ENCODE assay signal across 20 cellular contexts in genomic region chr5:141547488-141547887, GRCh38. TPM values are rescaled to one million over a fixed set of nuclear protein-coding genes. Genes with fewer than 3 reads are reported as not detected.
A peak's percentile ranks its signal among the peaks of the same experiment; 100 is the strongest.
DNase-seq lines count a peak whose midpoint lies in the region; ATAC-seq and TF ChIP-seq lines count a peak whose summit lies in the region.
"Had no signal": no experiment of that assay in that cellular context is flagged by ENCODE, and none has a peak within 500 bp of the region (broad histone marks: within the 10 kb centered on the region; RNA-seq: fewer than 3 reads in every experiment).

No MANE protein-coding gene starts in this region.

- H3K4me3 Mint-ChIP-seq in endothelial cell (ENCODE audit: unreplicated experiment) (peak overlapping the region; percentile 7), natural killer cell (no peak overlapping the region)
- H3K4me3 Mint-ChIP-seq in stimulated activated naive B cell treated with anti-CD40 and anti-IgM and Interleukin-4, amounts not matched to agents 10 μg/mL and 1 μg/mL and 100 μg/mL, for 72 hours: no peak overlapping the region
- H3K4me3 Mint-ChIP-seq: activated naive CD4-positive, alpha-beta T cell treated with anti-CD3 and anti-CD28 coated beads, Interleukin-2, amount 10 ng/mL, durations not matched to agents 7 days and 5 days; stimulated activated memory B cell treated with anti-CD40 and anti-IgM and Interleukin-4, amounts not matched to agents 10 μg/mL and 1 μg/mL and 100 μg/mL, for 72 hours had no signal

- H3K9me3 Mint-ChIP-seq in endothelial cell (ENCODE audit: unreplicated experiment) (no peaks in the 10 kb centered on the region), natural killer cell (peaks cover 2 to 6% of the 10 kb centered on the region in 2 donors)
- H3K9me3 Mint-ChIP-seq in stimulated activated naive B cell treated with anti-CD40 and anti-IgM and Interleukin-4, amounts not matched to agents 10 μg/mL and 1 μg/mL and 100 μg/mL, for 72 hours: peaks cover 6 to 14% of the 10 kb centered on the region in 2 donors

- POLR2A ChIA-PET in OCI-LY7 (lab: Charles Lee): interaction anchor here (0.7 to 1.2 kb wide), 4 partner anchors 12 to 86 kb away, joined by 4 read pairs; no protein-coding TSS in a partner anchor

- CTCF ChIA-PET in OCI-LY7 (lab: Charles Lee; ENCODE audit: unreplicated experiment): interaction anchor here (1.4 kb wide), 1 partner anchor 17 kb away, joined by 3 read pairs; no protein-coding TSS in a partner anchor

- 0 out of 2 replicates have a peak, but pooled peaks cover 6% of the 10 kb centered on the region for H3K9me3 ChIP-seq in OCI-LY7 (ENCODE audit: low read length)

- H3K27ac Mint-ChIP-seq in endothelial cell (ENCODE audit: unreplicated experiment) (no peak overlapping the region), natural killer cell (peak overlapping the region; percentile 7 to 75)
- no peak overlapping the region for H3K27ac Mint-ChIP-seq in stimulated activated naive B cell treated with anti-CD40 and anti-IgM and Interleukin-4, amounts not matched to agents 10 μg/mL and 1 μg/mL and 100 μg/mL, for 72 hours
- H3K27ac Mint-ChIP-seq: activated naive CD4-positive, alpha-beta T cell treated with anti-CD3 and anti-CD28 coated beads, Interleukin-2, amount 10 ng/mL, durations not matched to agents 7 days and 5 days; stimulated activated memory B cell treated with anti-CD40 and anti-IgM and Interleukin-4, amounts not matched to agents 10 μg/mL and 1 μg/mL and 100 μg/mL, for 72 hours had no signal

- DNase-seq in NCI-H748 (lab: John Stamatoyannopoulos, UW; ENCODE audit: unreplicated experiment): peak; percentile 16
- DNase-seq in NCI-H748 treated with DMSO at 0.1 percent for 48 hours (lab: John Stamatoyannopoulos, UW): no peak
- DNase-seq in OCI-LY7 (ENCODE audit: low spot score): peak; percentile 39
- DNase-seq in endothelial cell (ENCODE audit: low spot score): no peak
- no peak for DNase-seq in natural killer cell
- DNase-seq in dedifferentiated amniotic fluid mesenchymal stem cell (ENCODE audit: extremely low spot score): no peak
- no peak for DNase-seq in stimulated activated naive B cell treated with anti-CD40 and anti-IgM and Interleukin-4, amounts not matched to agents 10 μg/mL and 1 μg/mL and 100 μg/mL, for 72 hours
- no peak for DNase-seq in stimulated activated CD4-positive, alpha-beta T cell treated with anti-CD3 and anti-CD28 coated beads, Interleukin-1b, Interleukin-23, amount 100 ng/mL, for 48 hours
- DNase-seq: activated CD4-positive, alpha-beta T cell treated with anti-CD3 and anti-CD28 coated beads, Interleukin-2, amount 50 U/mL, for 1 hour; activated naive CD4-positive, alpha-beta T cell treated with anti-CD3 and anti-CD28 coated beads, Interleukin-2, amount 10 ng/mL, durations not matched to agents 7 days and 5 days; caudate nucleus; H7; islet precursor cell; Karpas-422; NCI-H1105 treated with DMSO at 0.1 percent for 48 hours; NCI-H2171 treated with DMSO at 0.1 percent for 48 hours; stimulated activated CD4-positive, alpha-beta T cell treated with anti-CD3 and anti-CD28 coated beads, Interleukin-12 subunit alpha, Interleukin-12 subunit beta, amount 100 ng/mL, for 4 hours; transverse colon had no signal

- BruUV-seq in OCI-LY7 (replicated peaks; lab: Mats Ljungman, UMichigan): no TSS peak

- peaks cover 3% of the 10 kb centered on the region; the same call in 1 of the 2 replicates for H3K79me2 ChIP-seq in OCI-LY7 (ENCODE audit: insufficient read depth, low read depth, low read length)

- TF ChIP-seq CTCF in OCI-LY7 (conservative IDR thresholded peaks at IDR 0.05; ENCODE audit: low read length): no peak
- TF ChIP-seq CTCF in endothelial cell (IDR thresholded peaks at IDR 0.05; ENCODE audit: unreplicated experiment): no peak
- TF ChIP-seq CTCF in natural killer cell (IDR thresholded peaks at IDR 0.05): no peak

- H2AFZ ChIP-seq in OCI-LY7 (ENCODE audit: low read length): no peak overlapping the region

- no peak overlapping the region for H3K27ac ChIP-seq in OCI-LY7 (ENCODE audit: low read depth, low read length, poor library complexity, severe bottlenecking)
- H3K27ac ChIP-seq: RWPE1, transverse colon had no signal

- no peak overlapping the region for H3K4me2 ChIP-seq in OCI-LY7 (ENCODE audit: low read length)

- H3K4me3 ChIP-seq in OCI-LY7 (ENCODE audit: low read depth, low read length, poor library complexity, severe bottlenecking): no peak overlapping the region
- H3K4me3 ChIP-seq: transverse colon had no signal

- H3K9me2 ChIP-seq in OCI-LY7 (ENCODE audit: insufficient read depth, low read length): no peaks in the 10 kb centered on the region

- no peaks in the 10 kb centered on the region for H4K20me1 ChIP-seq in OCI-LY7 (ENCODE audit: insufficient read depth, low read length)

- no peaks in the 10 kb centered on the region for H3K4me1 Mint-ChIP-seq in endothelial cell (ENCODE audit: unreplicated experiment)
- H3K4me1 Mint-ChIP-seq in natural killer cell: peaks cover 46 to 63% of the 10 kb centered on the region in 2 donors
- H3K4me1 Mint-ChIP-seq in stimulated activated naive B cell treated with anti-CD40 and anti-IgM and Interleukin-4, amounts not matched to agents 10 μg/mL and 1 μg/mL and 100 μg/mL, for 72 hours: peaks cover 5 to 13% of the 10 kb centered on the region in 2 donors
- H3K4me1 Mint-ChIP-seq: activated naive CD4-positive, alpha-beta T cell treated with anti-CD3 and anti-CD28 coated beads, Interleukin-2, amount 10 ng/mL, durations not matched to agents 7 days and 5 days had no signal

- peaks cover 71% of the 10 kb centered on the region for H3K36me3 ChIP-seq in OCI-LY7 (ENCODE audit: insufficient read depth, low read length)

- intact Hi-C loops in OCI-LY7 (cut with micrococcal nuclease; ENCODE audit: unreplicated experiment): no loop called here
- intact Hi-C loops in natural killer cell (cut with micrococcal nuclease): no loop called here

- H3K36me3 Mint-ChIP-seq in endothelial cell (ENCODE audit: low read depth, unreplicated experiment): peaks cover 50% of the 10 kb centered on the region
- peaks cover 14% of the 10 kb centered on the region for H3K36me3 Mint-ChIP-seq in natural killer cell
- peaks cover 54 to 73% of the 10 kb centered on the region in 2 donors for H3K36me3 Mint-ChIP-seq in stimulated activated naive B cell treated with anti-CD40 and anti-IgM and Interleukin-4, amounts not matched to agents 10 μg/mL and 1 μg/mL and 100 μg/mL, for 72 hours

- ATAC-seq in natural killer cell: no peak
- no peak for ATAC-seq in stimulated activated naive B cell treated with anti-CD40 and anti-IgM and Interleukin-4, amounts not matched to agents 10 μg/mL and 1 μg/mL and 100 μg/mL, for 72 hours (replicated peaks)
- ATAC-seq: stimulated activated memory B cell treated with anti-CD40 and anti-IgM and Interleukin-4, amounts not matched to agents 10 μg/mL and 1 μg/mL and 100 μg/mL, for 72 hours had no signal

- H3K4me1 ChIP-seq in OCI-LY7 (ENCODE audit: insufficient read depth, low read length, poor library complexity, severe bottlenecking): peaks cover 20% of the 10 kb centered on the region
- H3K4me1 ChIP-seq: transverse colon had no signal

- H3K27me3 Mint-ChIP-seq in endothelial cell (ENCODE audit: unreplicated experiment): peaks cover 3% of the 10 kb centered on the region
- H3K27me3 Mint-ChIP-seq in natural killer cell (ENCODE audit: low read depth in 2 of 2): no peaks in the 10 kb centered on the region
- no peaks in the 10 kb centered on the region for H3K27me3 Mint-ChIP-seq in stimulated activated naive B cell treated with anti-CD40 and anti-IgM and Interleukin-4, amounts not matched to agents 10 μg/mL and 1 μg/mL and 100 μg/mL, for 72 hours
- H3K27me3 Mint-ChIP-seq: activated naive CD4-positive, alpha-beta T cell treated with anti-CD3 and anti-CD28 coated beads, Interleukin-2, amount 10 ng/mL, durations not matched to agents 7 days and 5 days; stimulated activated memory B cell treated with anti-CD40 and anti-IgM and Interleukin-4, amounts not matched to agents 10 μg/mL and 1 μg/mL and 100 μg/mL, for 72 hours had no signal

RNA-seq across cellular contexts. Expression of gene PCDHGC5, which starts 58.6 kb away (rescaled TPM):
- 3.0 and 4.4 TPM in 2 replicates for total RNA-seq in OCI-LY7 (2014; rRNA removed; shearing (Covaris generic))
- 5.0 and 5.4 TPM in 2 replicates for total RNA-seq in OCI-LY7 (2022)
- 2.9 TPM for total RNA-seq in endothelial cell (ENCODE audit: unreplicated experiment)
- total RNA-seq in natural killer cell: under 1 TPM; 0.31 to 0.97 (median 0.50) TPM

Comparison
In these comparisons a context has a peak if more than half of its experiments do, and no peak if none do; other contexts are left out.
1. DNase-seq: peak in NCI-H748 (single experiment) and OCI-LY7 (single experiment); none in NCI-H748 treated with DMSO at 0.1 percent for 48 hours (single experiment), endothelial cell (single experiment), natural killer cell (single experiment), dedifferentiated amniotic fluid mesenchymal stem cell (single experiment), stimulated activated naive B cell treated with anti-CD40 and anti-IgM and Interleukin-4, amounts not matched to agents 10 μg/mL and 1 μg/mL and 100 μg/mL, for 72 hours (single experiment) and stimulated activated CD4-positive, alpha-beta T cell treated with anti-CD3 and anti-CD28 coated beads, Interleukin-1b, Interleukin-23, amount 100 ng/mL, for 48 hours (single experiment).
2. H3K27ac Mint-ChIP-seq: peak in natural killer cell (2 of 2); none in endothelial cell (single experiment) and stimulated activated naive B cell treated with anti-CD40 and anti-IgM and Interleukin-4, amounts not matched to agents 10 μg/mL and 1 μg/mL and 100 μg/mL, for 72 hours (single experiment).